Comparison of ENCODE assay signal across 20 cellular contexts in the genomic region with DNA sequence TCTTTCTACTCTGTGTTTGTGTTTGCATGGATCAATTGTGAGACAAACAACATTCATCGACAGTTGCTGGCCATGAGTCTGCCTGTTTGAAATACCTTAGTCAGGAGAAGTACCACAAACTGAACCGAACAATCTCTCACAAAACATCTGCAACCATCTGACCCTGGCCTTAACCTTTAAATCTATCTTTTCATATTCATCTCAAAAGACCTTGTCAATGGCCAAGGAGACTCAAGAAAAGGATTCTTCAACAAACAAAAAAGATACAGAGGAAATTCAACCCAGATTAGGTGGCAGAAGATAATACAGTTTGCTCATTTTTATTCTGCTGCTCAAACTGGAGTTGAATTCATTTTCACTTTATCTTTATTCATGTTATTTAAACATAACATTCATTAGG.
"Had no signal": no experiment of that assay in that cellular context is flagged by ENCODE, and none has a peak within 500 bp of the region (broad histone marks: within the 10 kb centered on the region; RNA-seq: fewer than 3 reads in every experiment).

No MANE protein-coding gene starts in this region.

- DNase-seq: IMR-90, Kasumi-1, MM.1S, NCI-H1092 treated with DMSO at 0.1 percent for 48 hours, NCI-H1436, NCI-H187, NCI-H2029, NCI-H2081 treated with DMSO at 0.1 percent for 48 hours, NCI-H2171, NCI-H226, NCI-H446, NCI-H510A, NCI-H524 treated with DMSO at 0.1 percent for 48 hours, NCI-H69, NCI-H774, PC-3, SHP77 had no signal

- H3K9ac ChIP-seq: KMS-11 had no signal

- H3K4me2 ChIP-seq: KMS-11 had no signal

- FAIRE-seq: HepG2 had no signal

- H3K27ac ChIP-seq: KMS-11, RWPE1 had no signal
